12 cellular contexts compared by ENCODE assay signal in the genomic region with DNA sequence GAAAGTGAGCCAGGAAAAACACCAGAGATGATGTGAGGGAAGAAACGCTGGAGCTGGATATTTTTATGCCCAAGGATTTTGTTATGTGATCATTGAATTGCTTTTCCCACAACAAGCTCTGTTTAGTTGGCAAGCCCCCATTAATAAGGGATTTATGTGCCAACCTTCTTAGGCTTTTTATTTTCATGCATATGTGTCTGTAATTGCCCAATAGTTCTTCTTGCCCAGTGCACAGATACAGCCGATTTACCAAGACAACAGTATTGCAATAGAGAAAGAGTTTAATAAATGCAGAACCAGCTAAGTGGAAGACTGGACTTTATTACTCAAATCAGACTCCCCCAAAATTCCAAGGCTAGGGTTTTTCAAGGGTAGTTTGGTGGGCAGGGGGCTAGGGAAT.
"Had no signal": no experiment of that assay in that cellular context is flagged by ENCODE, and none has a peak within 500 bp of the region (broad histone marks: within the 10 kb centered on the region; RNA-seq: fewer than 3 reads in every experiment).

No MANE protein-coding gene starts in this region.

- H3K27ac ChIP-seq: cardiac muscle cell, prostate gland, right atrium auricular region, upper lobe of left lung had no signal

- H3K9me3 ChIP-seq: prostate gland had no signal

- H3K4me1 ChIP-seq: prostate gland, upper lobe of left lung had no signal

- H3K36me3 ChIP-seq: cardiac muscle cell, prostate gland, right atrium auricular region, upper lobe of left lung had no signal

- H3K27me3 ChIP-seq: cardiac muscle cell, right atrium auricular region, upper lobe of left lung had no signal

- H3K4me3 ChIP-seq: cardiac muscle cell, prostate gland, right atrium auricular region, upper lobe of left lung had no signal

- DNase-seq: activated B cell treated with CpG ODN at 0.5 μM for 24 hours; activated CD4-positive, alpha-beta memory T cell treated with anti-CD3 and anti-CD28 coated beads for 36 hours; activated CD4-positive, alpha-beta T cell treated with anti-CD3 and anti-CD28 coated beads for 4 hours; activated gamma-delta T cell treated with Interleukin-2 at 50 U/mL for 16 hours; activated T-cell treated with anti-CD3 and anti-CD28 coated beads for 4 hours; head of caudate nucleus; left ventricle myocardium superior; stimulated activated CD4-positive, alpha-beta T cell treated with anti-CD3 and anti-CD28 coated beads, Interleukin-12 subunit alpha, Interleukin-12 subunit beta, amount 100 ng/mL, for 4 hours; upper lobe of left lung had no signal

- ATAC-seq: left ventricle myocardium superior had no signal
